24 cellular contexts compared by ENCODE assay signal in genomic region chr4:69748176-69748575, GRCh38. TPM values are rescaled to one million over a fixed set of nuclear protein-coding genes. Genes with fewer than 3 reads are reported as not detected.
DNase-seq lines count a peak whose midpoint lies in the region; ATAC-seq and TF ChIP-seq lines count a peak whose summit lies in the region.
"Had no signal": no experiment of that assay in that cellular context is flagged by ENCODE, and none has a peak within 500 bp of the region (broad histone marks: within the 10 kb centered on the region; RNA-seq: fewer than 3 reads in every experiment).

No MANE protein-coding gene starts in this region.

- CTCF ChIA-PET in MCF 10A (lab: Yijun Ruan, JAX), result interaction anchor here (0.5 to 1.5 kb wide), 3 partner anchors 53 to 435 kb away, joined by 3 to 4 read pairs (median 4); no protein-coding TSS in a partner anchor

- H3K9me3 ChIP-seq in breast epithelium, result no peaks in the 10 kb centered on the region
- H3K9me3 ChIP-seq: sigmoid colon, tibial artery had no signal

- in situ Hi-C loops in brain microvascular endothelial cell (cut with HindIII; ENCODE audit: low pct_ligation_motif_present, low sequenced_read_pairs), result no loop called here

- H3K27ac ChIP-seq in breast epithelium, result no peak overlapping the region
- peak overlapping the region; percentile 34 for H3K27ac ChIP-seq in brain microvascular endothelial cell
- H3K27ac ChIP-seq: sigmoid colon, tibial artery had no signal

- H3K36me3 Mint-ChIP-seq in MCF 10A (ENCODE audit: insufficient read depth, unreplicated experiment) (no peaks in the 10 kb centered on the region), type B pancreatic cell (no peaks in the 10 kb centered on the region)
- H3K36me3 Mint-ChIP-seq: stimulated activated naive B cell treated with anti-CD40 and anti-IgM and Interleukin-4, amounts not matched to agents 10 μg/mL and 1 μg/mL and 100 μg/mL, for 72 hours had no signal

- H3K27ac Mint-ChIP-seq in MCF 10A (ENCODE audit: low read depth, unreplicated experiment) (peak overlapping the region; percentile 7), type B pancreatic cell (peak overlapping the region; percentile 25)
- H3K27ac Mint-ChIP-seq: activated CD4-positive, alpha-beta T cell treated with anti-CD3 and anti-CD28 coated beads, Interleukin-2, amount 10 ng/mL, durations not matched to agents 7 days and 5 days; activated T-helper 2 cell treated with anti-CD3 and anti-CD28 coated beads, Interferon-gamma antibody, Interleukin-2, Interleukin-4, amounts not matched to agents 10 μg/mL and 5 μg/mL and 100 μg/mL, durations not matched to agents 14 hours and 24 hours and 36 hours; dendritic cell treated with granulocyte-macrophage colony-stimulating factor and Interleukin-4, amounts not matched to agents 40 ng/mL and 50 ng/mL, for 4 days; HFFc6; naive thymus-derived CD8-positive, alpha-beta T cell; stimulated activated naive B cell treated with anti-CD40 and anti-IgM and Interleukin-4, amounts not matched to agents 10 μg/mL and 1 μg/mL and 100 μg/mL, for 72 hours had no signal

- peaks cover 11% of the 10 kb centered on the region for H3K9me3 Mint-ChIP-seq in MCF 10A (ENCODE audit: unreplicated experiment)
- peaks cover 4% of the 10 kb centered on the region for H3K9me3 Mint-ChIP-seq in type B pancreatic cell

- DNase-seq in MCF 10A (ENCODE audit: unreplicated experiment), result peak; percentile 55
- no peak for DNase-seq in breast epithelium (ENCODE audit: low spot score in 2 of 2)
- DNase-seq in brain microvascular endothelial cell, result no peak
- DNase-seq in fibroblast of the aortic adventitia (ENCODE audit: low read depth), result peak; percentile 52
- no peak for DNase-seq in type B pancreatic cell (ENCODE audit: extremely low spot score, unreplicated experiment)
- DNase-seq in NOMO-1 (lab: John Stamatoyannopoulos, UW; ENCODE audit: unreplicated experiment in 2 of 2), result no peak
- DNase-seq: activated CD4-positive, alpha-beta T cell treated with anti-CD3 and anti-CD28 coated beads, Interleukin-2, amount 10 ng/mL, durations not matched to agents 7 days and 5 days; GDM1; HFFc6; left cardiac atrium; naive thymus-derived CD8-positive, alpha-beta T cell; NCI-H1048; NCI-H2029; NCI-H446; sigmoid colon; stimulated activated CD4-positive, alpha-beta T cell treated with anti-CD3 and anti-CD28 coated beads, Interleukin-1b, Interleukin-23, amount 100 ng/mL, for 48 hours; stimulated activated naive B cell treated with anti-CD40 and anti-IgM and Interleukin-4, amounts not matched to agents 10 μg/mL and 1 μg/mL and 100 μg/mL, for 72 hours; tibial artery had no signal

- no peak overlapping the region for H3K4me3 Mint-ChIP-seq in MCF 10A (ENCODE audit: unreplicated experiment)
- H3K4me3 Mint-ChIP-seq in type B pancreatic cell, result no peak overlapping the region
- H3K4me3 Mint-ChIP-seq: activated CD4-positive, alpha-beta T cell treated with anti-CD3 and anti-CD28 coated beads, Interleukin-2, amount 10 ng/mL, durations not matched to agents 7 days and 5 days; dendritic cell treated with granulocyte-macrophage colony-stimulating factor and Interleukin-4, amounts not matched to agents 40 ng/mL and 50 ng/mL, for 4 days; HFFc6; naive thymus-derived CD8-positive, alpha-beta T cell; stimulated activated naive B cell treated with anti-CD40 and anti-IgM and Interleukin-4, amounts not matched to agents 10 μg/mL and 1 μg/mL and 100 μg/mL, for 72 hours had no signal

- no peak for TF ChIP-seq CTCF in MCF 10A (IDR thresholded peaks at IDR 0.05; ENCODE audit: unreplicated experiment)
- TF ChIP-seq CTCF in breast epithelium (IDR thresholded peaks at IDR 0.05), result no peak
- no peak for TF ChIP-seq CTCF in brain microvascular endothelial cell (IDR thresholded peaks at IDR 0.05; ENCODE audit: low read depth, low read length, missing control alignments)
- TF ChIP-seq CTCF in fibroblast of the aortic adventitia (IDR thresholded peaks at IDR 0.05; ENCODE audit: insufficient read depth, low read length), result no peak
- no peak for TF ChIP-seq CTCF in type B pancreatic cell (conservative IDR thresholded peaks at IDR 0.05)

- H3K4me1 ChIP-seq in breast epithelium, result no peaks in the 10 kb centered on the region
- H3K4me1 ChIP-seq: sigmoid colon, tibial artery had no signal

- H3K4me1 Mint-ChIP-seq in MCF 10A (ENCODE audit: insufficient read depth, unreplicated experiment) (peaks cover 28% of the 10 kb centered on the region), type B pancreatic cell (ENCODE audit: unreplicated experiment) (no peaks in the 10 kb centered on the region)
- H3K4me1 Mint-ChIP-seq: activated CD4-positive, alpha-beta T cell treated with anti-CD3 and anti-CD28 coated beads, Interleukin-2, amount 10 ng/mL, durations not matched to agents 7 days and 5 days; stimulated activated naive B cell treated with anti-CD40 and anti-IgM and Interleukin-4, amounts not matched to agents 10 μg/mL and 1 μg/mL and 100 μg/mL, for 72 hours had no signal

- H3K27me3 ChIP-seq in breast epithelium (no peaks in the 10 kb centered on the region), brain microvascular endothelial cell (replicated peaks) (no peaks in the 10 kb centered on the region)
- H3K27me3 ChIP-seq: sigmoid colon, tibial artery had no signal

- no peak for TF ChIP-seq POLR2A in breast epithelium (IDR thresholded peaks at IDR 0.05)

- POLR2A ChIA-PET in MCF 10A (lab: Yijun Ruan, JAX), result interaction anchor here (0.5 to 2.1 kb wide), 8 partner anchors 12 to 845 kb away, joined by 3 to 9 read pairs (median 4); partner anchors contain the start of genes SULT1B1 and SULT1E1

- ATAC-seq in HG03280 (IDR thresholded peaks at IDR 0.05; ENCODE audit: unreplicated experiment) (no peak), GM21447 (IDR thresholded peaks at IDR 0.05; ENCODE audit: unreplicated experiment) (no peak)
- ATAC-seq: K562; left cardiac atrium; naive thymus-derived CD8-positive, alpha-beta T cell; stimulated activated naive B cell treated with anti-CD40 and anti-IgM and Interleukin-4, amounts not matched to agents 10 μg/mL and 1 μg/mL and 100 μg/mL, for 72 hours had no signal

- H3K27me3 Mint-ChIP-seq in MCF 10A (ENCODE audit: insufficient read depth, unreplicated experiment), result no peaks in the 10 kb centered on the region
- H3K27me3 Mint-ChIP-seq in type B pancreatic cell, result no peaks in the 10 kb centered on the region
- H3K27me3 Mint-ChIP-seq: activated CD4-positive, alpha-beta T cell treated with anti-CD3 and anti-CD28 coated beads, Interleukin-2, amount 10 ng/mL, durations not matched to agents 7 days and 5 days; dendritic cell treated with granulocyte-macrophage colony-stimulating factor and Interleukin-4, amounts not matched to agents 40 ng/mL and 50 ng/mL, for 4 days; naive thymus-derived CD8-positive, alpha-beta T cell; stimulated activated naive B cell treated with anti-CD40 and anti-IgM and Interleukin-4, amounts not matched to agents 10 μg/mL and 1 μg/mL and 100 μg/mL, for 72 hours had no signal

- H3K36me3 ChIP-seq in breast epithelium (no peaks in the 10 kb centered on the region), brain microvascular endothelial cell (replicated peaks) (no peaks in the 10 kb centered on the region)
- H3K36me3 ChIP-seq: sigmoid colon, tibial artery had no signal

- H3K4me3 ChIP-seq in breast epithelium, result no peak overlapping the region
- no peak overlapping the region for H3K4me3 ChIP-seq in brain microvascular endothelial cell (ENCODE audit: low read depth, low read length)
- no peak overlapping the region for H3K4me3 ChIP-seq in fibroblast of the aortic adventitia (ENCODE audit: low read depth, low read length)
- H3K4me3 ChIP-seq: K562, sigmoid colon, tibial artery had no signal

- intact Hi-C loops in MCF 10A (cut with micrococcal nuclease) (no loop called here), breast epithelium (cut with DNase I; ENCODE audit: low total_unique reads) (no loop called here)

- no TSS peak for BruUV-seq in MCF 10A (replicated peaks; lab: Mats Ljungman, UMichigan)

RNA-seq across cellular contexts. Expression of gene SULT1B1, which starts 12.2 kb away (rescaled TPM):
- 0.20 and 0.21 TPM in 2 replicates for total RNA-seq in MCF 10A (2022)
- 1 to 10 TPM in 2 of 3 donors, under 1 TPM in 1; 0.88 to 1.6 (median 1.4) TPM for total RNA-seq in breast epithelium
- total RNA-seq in fibroblast of the aortic adventitia (ENCODE audit: low replicate concordance), result 0.74 and 1.3 TPM in 2 replicates
- 2.5 and 4.4 TPM in 2 replicates for total RNA-seq in type B pancreatic cell (ENCODE audit: low replicate concordance)
- total RNA-seq: RPMI7951 had no signal

Comparison
In these comparisons a context has a peak if more than half of its experiments do, and no peak if none do; other contexts are left out.
1. DNase-seq: peak in MCF 10A (single experiment) and fibroblast of the aortic adventitia (single experiment); none in breast epithelium (0 of 2), brain microvascular endothelial cell (single experiment), type B pancreatic cell (single experiment) and NOMO-1 (0 of 2).